In genomic region chr9:68643901-68644809, GRCh38 we compare ENCODE assay signal across 9 cellular contexts.
DNase-seq lines count a peak whose midpoint lies in the region; ATAC-seq and TF ChIP-seq lines count a peak whose summit lies in the region.
"Had no signal": no experiment of that assay in that cellular context is flagged by ENCODE, and none has a peak within 500 bp of the region (broad histone marks: within the 10 kb centered on the region; RNA-seq: fewer than 3 reads in every experiment).

No MANE protein-coding gene starts in this region.

- H3K36me3 ChIP-seq in GM23338 (ENCODE audit: insufficient read depth) (no peaks in the 10 kb centered on the region), mammary epithelial cell (ENCODE audit: insufficient read depth, low read length) (no peaks in the 10 kb centered on the region), vagina (no peaks in the 10 kb centered on the region)

- intact Hi-C loops in left colon (cut with DNase I, micrococcal nuclease) (no loop called here), mammary epithelial cell (cut with micrococcal nuclease) (no loop called here), vagina (cut with DNase I) (no loop called here)

- H3K27ac ChIP-seq in GM23338 (ENCODE audit: low read depth) (no peak overlapping the region), mammary epithelial cell (ENCODE audit: insufficient read depth, low read depth, low read length) (no peak overlapping the region), vagina (no peak overlapping the region)

- H3K9me2 ChIP-seq in GM23338 (ENCODE audit: insufficient read depth) = peaks cover 11% of the 10 kb centered on the region; the same call in 1 of the 2 replicates

- CTCF ChIA-PET in mammary epithelial cell (lab: Charles Lee; ENCODE audit: low non-redundant PET) = no interaction called here

- H3K27me3 ChIP-seq in GM23338 (ENCODE audit: insufficient read depth) (no peaks in the 10 kb centered on the region), mammary epithelial cell (ENCODE audit: insufficient read depth, low read length) (no peaks in the 10 kb centered on the region), vagina (no peaks in the 10 kb centered on the region)

- no peak overlapping the region for H3K4me3 ChIP-seq in GM23338
- H3K4me3 ChIP-seq in mammary epithelial cell (replicated peaks in 1 of 3; ENCODE audit: insufficient read depth in 1 of 3, low read depth in 2 of 3, low read length in 3 of 3) = no peak overlapping the region
- no peak overlapping the region for H3K4me3 ChIP-seq in vagina

- H3K4me1 ChIP-seq in GM23338 (ENCODE audit: insufficient read depth) (no peaks in the 10 kb centered on the region), mammary epithelial cell (ENCODE audit: insufficient read depth, low read length) (no peaks in the 10 kb centered on the region), vagina (no peaks in the 10 kb centered on the region)

- in situ Hi-C loops in mammary epithelial cell (cut with MboI; ENCODE audit: low sequenced_read_pairs in 2 of 2) = no loop called here

- ATAC-seq in GM18873 (IDR thresholded peaks at IDR 0.05; ENCODE audit: low FRiP score, unreplicated experiment) = peak; percentile 59
- peak; percentile 68 for ATAC-seq in GM23338
- ATAC-seq in HG03571 (IDR thresholded peaks at IDR 0.05; ENCODE audit: unreplicated experiment) = peak; percentile 56
- ATAC-seq in left colon = peak; percentile 49

- H3K9me3 ChIP-seq in mammary epithelial cell (replicated peaks; ENCODE audit: insufficient read depth, low read length) (no peaks in the 10 kb centered on the region), vagina (no peaks in the 10 kb centered on the region)

- no peaks in the 10 kb centered on the region for H3K9me3 Mint-ChIP-seq in GM23338
- H3K9me3 Mint-ChIP-seq: T-helper 1 cell treated with Interleukin-12 subunit alpha and Interleukin-12 subunit beta and Interleukin-4 antibody, amounts not matched to agents 30 μg/mL and 1 μg/mL, for 36 hours had no signal

- H4K20me1 ChIP-seq in GM23338 (replicated peaks; ENCODE audit: insufficient read depth) (no peaks in the 10 kb centered on the region), mammary epithelial cell (ENCODE audit: insufficient read depth, low read length) (no peaks in the 10 kb centered on the region)

- WGBS in mammary epithelial cell (ENCODE audit: low coverage, missing lambda C conversion rate) = 60% methylated on average over 11 of the region's 11 CpGs

- H2AFZ ChIP-seq in GM23338 (peak overlapping the region; percentile 63), mammary epithelial cell (ENCODE audit: low read depth, low read length) (no peak overlapping the region)

- H3K27ac Mint-ChIP-seq in GM23338 = 0 out of 2 replicates have a peak overlapping the region, but pooled peaks have one; percentile 30
- H3K27ac Mint-ChIP-seq: T-helper 1 cell treated with Interleukin-12 subunit alpha and Interleukin-12 subunit beta and Interleukin-4 antibody, amounts not matched to agents 30 μg/mL and 1 μg/mL, for 36 hours had no signal

- no peak overlapping the region for H3K4me2 ChIP-seq in GM23338
- no peak overlapping the region for H3K4me2 ChIP-seq in mammary epithelial cell (ENCODE audit: insufficient read depth, low read depth, low read length)

- H3K36me3 Mint-ChIP-seq in GM23338 (ENCODE audit: low read depth) = no peaks in the 10 kb centered on the region

- dilution Hi-C loops in mammary epithelial cell (cut with HindIII; ENCODE audit: low sequenced_read_pairs) = no loop called here

- H3K79me2 ChIP-seq in GM23338 (replicated peaks; ENCODE audit: insufficient read depth) (no peaks in the 10 kb centered on the region), mammary epithelial cell (ENCODE audit: insufficient read depth, low read length) (no peaks in the 10 kb centered on the region)

- H3K9ac ChIP-seq in mammary epithelial cell (ENCODE audit: insufficient read depth, low read length) = no peak overlapping the region

- TF ChIP-seq POLR2A in vagina (IDR thresholded peaks at IDR 0.05) = no peak

- H3F3A ChIP-seq in GM23338 (replicated peaks; ENCODE audit: low read depth) = no peaks in the 10 kb centered on the region

- no peak overlapping the region for H3K4me3 Mint-ChIP-seq in GM23338
- H3K4me3 Mint-ChIP-seq: T-helper 1 cell treated with Interleukin-12 subunit alpha and Interleukin-12 subunit beta and Interleukin-4 antibody, amounts not matched to agents 30 μg/mL and 1 μg/mL, for 36 hours had no signal

- DNase-seq in GM23338 (ENCODE audit: low spot score) = peak; percentile 74
- no peak for DNase-seq in left colon
- DNase-seq in mammary epithelial cell = no peak
- DNase-seq in cerebellum (ENCODE audit: low spot score) = no peak
- DNase-seq in A172 (ENCODE audit: low spot score) = no peak
- DNase-seq in vagina (ENCODE audit: extremely low spot score in 2 of 2) = no peak

- TF ChIP-seq CTCF in GM23338 (conservative IDR thresholded peaks at IDR 0.05; ENCODE audit: low read depth in 2 of 2) (no peak), mammary epithelial cell (conservative IDR thresholded peaks at IDR 0.05 in 1 of 2, IDR thresholded peaks at IDR 0.05 in 1 of 2; ENCODE audit: extremely low read depth in 1 of 2, insufficient read depth in 1 of 2, low read depth in 1 of 2, low read length in 2 of 2) (no peak), vagina (IDR thresholded peaks at IDR 0.05) (no peak)

- BruUV-seq in mammary epithelial cell (replicated peaks; lab: Mats Ljungman, UMichigan) = no TSS peak

- no peaks in the 10 kb centered on the region for H3K27me3 Mint-ChIP-seq in GM23338 (ENCODE audit: insufficient read depth, low read depth, poor library complexity)

- H3K4me1 Mint-ChIP-seq in GM23338 = peaks cover 3% of the 10 kb centered on the region

TF ChIP-seq in GM23338, 12 proteins besides CTCF, POLR2A, EP300 and RAD21:
- TF ChIP-seq JUNB (IDR thresholded peaks at IDR 0.05; ENCODE audit: unreplicated experiment) (no peak), CREB1 (CRISPR knock-in tag; IDR thresholded peaks at IDR 0.05; ENCODE audit: low read depth) (no peak), STAT1 (IDR thresholded peaks at IDR 0.05; ENCODE audit: unreplicated experiment) (no peak), ZNF114 (CRISPR knock-in tag; IDR thresholded peaks at IDR 0.05) (no peak), POLR2AphosphoS5 (IDR thresholded peaks at IDR 0.05; ENCODE audit: low read depth) (no peak), NANOG (IDR thresholded peaks at IDR 0.05; ENCODE audit: borderline replicate concordance) (no peak), EZH2phosphoT487 (IDR thresholded peaks at IDR 0.05; ENCODE audit: unreplicated experiment) (no peak), EZH2 (IDR thresholded peaks at IDR 0.05; ENCODE audit: low read depth, unreplicated experiment) (no peak), ETS1 (IDR thresholded peaks at IDR 0.05) (no peak)
